1 cellular context compared by ENCODE assay signal in genomic region chr1:146021046-146021445, GRCh38.
A peak's percentile ranks its signal among the peaks of the same experiment; 100 is the strongest.
TF ChIP-seq lines count a peak whose summit lies in the region.

No MANE protein-coding gene starts in this region.

TF ChIP-seq in K562, 482 proteins besides CTCF, POLR2A, EP300 and RAD21 (continued from another document):
- TF ChIP-seq ZNF639 (CRISPR knock-in tag; conservative IDR thresholded peaks at IDR 0.05 in 1 of 2, IDR thresholded peaks at IDR 0.05 in 1 of 2) (0 out of 4 replicates have a peak, but pooled peaks of 1 of the 2 experiments have one; percentile 8), SMARCA4 (IDR thresholded peaks at IDR 0.05) (peak; percentile 62), CREM (IDR thresholded peaks at IDR 0.05; ENCODE audit: low read depth) (0 out of 2 replicates have a peak, but pooled peaks have one; percentile 22)
